ENCODE assay signal across 9 cellular contexts in genomic region chr2:234427081-234428058, GRCh38.
DNase-seq lines count a peak whose midpoint lies in the region; ATAC-seq lines count a peak whose summit lies in the region.
"Had no signal": no experiment of that assay in that cellular context is flagged by ENCODE, and none has a peak within 500 bp of the region (broad histone marks: within the 10 kb centered on the region; RNA-seq: fewer than 3 reads in every experiment).

No MANE protein-coding gene starts in this region.

- H3K27me3 Mint-ChIP-seq in activated CD4-positive, alpha-beta T cell treated with anti-CD3 and anti-CD28 coated beads, Interleukin-2, amount 10 ng/mL, durations not matched to agents 24 days and 14 days, result no peaks in the 10 kb centered on the region
- H3K27me3 Mint-ChIP-seq in T-helper 2 cell treated with Interferon-gamma antibody and Interleukin-4, amounts not matched to agents 5 μg/mL and 100 μg/mL, for 36 hours (ENCODE audit: low read depth), result no peaks in the 10 kb centered on the region
- no peaks in the 10 kb centered on the region for H3K27me3 Mint-ChIP-seq in stimulated activated naive B cell treated with anti-CD40 and anti-IgM and Interleukin-4, amounts not matched to agents 10 μg/mL and 1 μg/mL and 100 μg/mL, for 72 hours

- peak in 1 of 2 donors; percentile 11 for ATAC-seq in stimulated activated naive B cell treated with anti-CD40 and anti-IgM and Interleukin-4, amounts not matched to agents 10 μg/mL and 1 μg/mL and 100 μg/mL, for 72 hours (replicated peaks)
- ATAC-seq in left ventricle myocardium superior (no peak), HG03097 (IDR thresholded peaks at IDR 0.05; ENCODE audit: low FRiP score, unreplicated experiment) (no peak)

- H3K36me3 Mint-ChIP-seq in activated CD4-positive, alpha-beta T cell treated with anti-CD3 and anti-CD28 coated beads, Interleukin-2, amount 10 ng/mL, durations not matched to agents 24 days and 14 days (ENCODE audit: low read depth), result peaks cover 3% of the 10 kb centered on the region
- peaks cover 5% of the 10 kb centered on the region for H3K36me3 Mint-ChIP-seq in T-helper 2 cell treated with Interferon-gamma antibody and Interleukin-4, amounts not matched to agents 5 μg/mL and 100 μg/mL, for 36 hours (ENCODE audit: low read depth)
- H3K36me3 Mint-ChIP-seq in stimulated activated naive B cell treated with anti-CD40 and anti-IgM and Interleukin-4, amounts not matched to agents 10 μg/mL and 1 μg/mL and 100 μg/mL, for 72 hours, result peaks cover 0 to 3% of the 10 kb centered on the region in 2 donors

- DNase-seq in activated CD4-positive, alpha-beta T cell treated with anti-CD3 and anti-CD28 coated beads, Interleukin-2, amount 10 ng/mL, durations not matched to agents 24 days and 14 days, result peak; percentile 75
- no peak for DNase-seq in activated CD4-positive, alpha-beta T cell treated with anti-CD3 and anti-CD28 coated beads for 48 hours
- DNase-seq in T-helper 2 cell treated with Interferon-gamma antibody and Interleukin-4, amounts not matched to agents 5 μg/mL and 100 μg/mL, for 36 hours (ENCODE audit: low spot score), result no peak
- DNase-seq in hepatic stellate cell (ENCODE audit: low spot score) (peak; percentile 81), NCI-H146 treated with DMSO at 0.1 percent for 48 hours (lab: John Stamatoyannopoulos, UW; ENCODE audit: unreplicated experiment) (no peak), left ventricle myocardium superior (no peak)
- DNase-seq in stimulated activated naive B cell treated with anti-CD40 and anti-IgM and Interleukin-4, amounts not matched to agents 10 μg/mL and 1 μg/mL and 100 μg/mL, for 72 hours, result no peak
- DNase-seq: dorsolateral prefrontal cortex had no signal

- H3K4me1 Mint-ChIP-seq in activated CD4-positive, alpha-beta T cell treated with anti-CD3 and anti-CD28 coated beads, Interleukin-2, amount 10 ng/mL, durations not matched to agents 24 days and 14 days, result peaks cover 75% of the 10 kb centered on the region
- peaks cover 73% of the 10 kb centered on the region for H3K4me1 Mint-ChIP-seq in T-helper 2 cell treated with Interferon-gamma antibody and Interleukin-4, amounts not matched to agents 5 μg/mL and 100 μg/mL, for 36 hours (ENCODE audit: low read depth)
- H3K4me1 Mint-ChIP-seq in stimulated activated naive B cell treated with anti-CD40 and anti-IgM and Interleukin-4, amounts not matched to agents 10 μg/mL and 1 μg/mL and 100 μg/mL, for 72 hours, result peaks cover 45 to 62% of the 10 kb centered on the region in 2 donors

- intact Hi-C loops in activated CD4-positive, alpha-beta T cell treated with anti-CD3 and anti-CD28 coated beads, Interleukin-2, amount 10 ng/mL, durations not matched to agents 24 days and 14 days (cut with micrococcal nuclease), result no loop called here
- intact Hi-C loops in left ventricle myocardium superior (cut with micrococcal nuclease), result no loop called here

- H3K9me3 Mint-ChIP-seq in activated CD4-positive, alpha-beta T cell treated with anti-CD3 and anti-CD28 coated beads, Interleukin-2, amount 10 ng/mL, durations not matched to agents 24 days and 14 days, result no peaks in the 10 kb centered on the region
- H3K9me3 Mint-ChIP-seq in T-helper 2 cell treated with Interferon-gamma antibody and Interleukin-4, amounts not matched to agents 5 μg/mL and 100 μg/mL, for 36 hours, result peaks cover 8% of the 10 kb centered on the region
- H3K9me3 Mint-ChIP-seq in stimulated activated naive B cell treated with anti-CD40 and anti-IgM and Interleukin-4, amounts not matched to agents 10 μg/mL and 1 μg/mL and 100 μg/mL, for 72 hours, result peaks cover 0 to 4% of the 10 kb centered on the region in 2 donors

- peak overlapping the region; percentile 99 for H3K27ac Mint-ChIP-seq in activated CD4-positive, alpha-beta T cell treated with anti-CD3 and anti-CD28 coated beads, Interleukin-2, amount 10 ng/mL, durations not matched to agents 24 days and 14 days
- H3K27ac Mint-ChIP-seq in T-helper 2 cell treated with Interferon-gamma antibody and Interleukin-4, amounts not matched to agents 5 μg/mL and 100 μg/mL, for 36 hours, result peak overlapping the region; percentile 99
- H3K27ac Mint-ChIP-seq in stimulated activated naive B cell treated with anti-CD40 and anti-IgM and Interleukin-4, amounts not matched to agents 10 μg/mL and 1 μg/mL and 100 μg/mL, for 72 hours, result peak overlapping the region; percentile 89

- H3K4me3 Mint-ChIP-seq in activated CD4-positive, alpha-beta T cell treated with anti-CD3 and anti-CD28 coated beads, Interleukin-2, amount 10 ng/mL, durations not matched to agents 24 days and 14 days, result peak overlapping the region; percentile 84
- peak overlapping the region; percentile 75 for H3K4me3 Mint-ChIP-seq in T-helper 2 cell treated with Interferon-gamma antibody and Interleukin-4, amounts not matched to agents 5 μg/mL and 100 μg/mL, for 36 hours
- peak overlapping the region; percentile 15 to 53 for H3K4me3 Mint-ChIP-seq in stimulated activated naive B cell treated with anti-CD40 and anti-IgM and Interleukin-4, amounts not matched to agents 10 μg/mL and 1 μg/mL and 100 μg/mL, for 72 hours

Comparison
In these comparisons a context has a peak if more than half of its experiments do, and no peak if none do; other contexts are left out.
1. DNase-seq: peak in activated CD4-positive, alpha-beta T cell treated with anti-CD3 and anti-CD28 coated beads, Interleukin-2, amount 10 ng/mL, durations not matched to agents 24 days and 14 days (single experiment) and hepatic stellate cell (single experiment); none in activated CD4-positive, alpha-beta T cell treated with anti-CD3 and anti-CD28 coated beads for 48 hours (single experiment), T-helper 2 cell treated with Interferon-gamma antibody and Interleukin-4, amounts not matched to agents 5 μg/mL and 100 μg/mL, for 36 hours (single experiment), stimulated activated naive B cell treated with anti-CD40 and anti-IgM and Interleukin-4, amounts not matched to agents 10 μg/mL and 1 μg/mL and 100 μg/mL, for 72 hours (single experiment), NCI-H146 treated with DMSO at 0.1 percent for 48 hours (single experiment) and left ventricle myocardium superior (single experiment).
2. H3K4me3 Mint-ChIP-seq: peak in every context shown above with its lines; median percentile 84 in activated CD4-positive, alpha-beta T cell treated with anti-CD3 and anti-CD28 coated beads, Interleukin-2, amount 10 ng/mL, durations not matched to agents 24 days and 14 days; 75 in T-helper 2 cell treated with Interferon-gamma antibody and Interleukin-4, amounts not matched to agents 5 μg/mL and 100 μg/mL, for 36 hours; 34 in stimulated activated naive B cell treated with anti-CD40 and anti-IgM and Interleukin-4, amounts not matched to agents 10 μg/mL and 1 μg/mL and 100 μg/mL, for 72 hours.
3. Peak in every context shown above with its lines, with median percentiles within 50 percentile points of each other: H3K27ac Mint-ChIP-seq.